30 cellular contexts compared by ENCODE assay signal in the genomic region with DNA sequence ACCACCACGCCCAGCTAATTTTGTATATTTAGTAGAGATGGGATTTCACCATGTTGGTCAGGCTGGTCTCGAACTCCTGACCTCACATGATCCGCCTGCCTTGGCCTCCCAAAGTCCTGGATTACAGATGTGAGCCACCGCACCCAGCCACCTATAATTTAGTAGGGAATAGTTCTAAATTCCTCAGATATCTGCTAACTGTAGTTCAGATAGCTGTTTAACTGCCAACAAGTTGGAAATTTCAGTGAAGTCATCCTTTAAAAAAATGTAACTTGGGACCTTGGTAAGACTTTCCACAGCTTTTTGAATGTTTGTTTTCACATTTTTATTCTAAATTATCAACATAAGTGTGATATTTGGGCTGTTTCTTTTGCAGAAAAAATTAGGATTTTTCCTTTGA. TPM values are rescaled to one million over a fixed set of nuclear protein-coding genes. Genes with fewer than 3 reads are reported as not detected.
DNase-seq lines count a peak whose midpoint lies in the region; ATAC-seq and TF ChIP-seq lines count a peak whose summit lies in the region.
"Had no signal": no experiment of that assay in that cellular context is flagged by ENCODE, and none has a peak within 500 bp of the region (broad histone marks: within the 10 kb centered on the region; RNA-seq: fewer than 3 reads in every experiment).

No MANE protein-coding gene starts in this region.

- H3K4me1 Mint-ChIP-seq in endothelial cell (ENCODE audit: unreplicated experiment): peaks cover 11% of the 10 kb centered on the region
- peaks cover 16 to 28% (median 23%) of the 10 kb centered on the region in 3 donors for H3K4me1 Mint-ChIP-seq in naive B cell
- H3K4me1 Mint-ChIP-seq: brain had no signal

- H3K27ac Mint-ChIP-seq in endothelial cell (ENCODE audit: unreplicated experiment) (peak overlapping the region; percentile 93), naive B cell (peak overlapping the region in 5 of 6 donors; percentile 27 to 88 (median 69))
- H3K27ac Mint-ChIP-seq: activated naive CD8-positive, alpha-beta T cell treated with anti-CD3 and anti-CD28 coated beads, Interleukin-2, amount 10 ng/mL, durations not matched to agents 7 days and 5 days; activated T-helper 17 cell treated with anti-CD3 and anti-CD28 coated beads, Interleukin-2, amount 50 U/mL, for 72 hours; brain; progenitor cell of endocrine pancreas had no signal

- H3K9me3 ChIP-seq in BLaER1 treated with 17β-estradiol and CSF1 and Interleukin-3, amounts not matched to agents 10 nM and 100 nM (replicated peaks in 1 of 11): no peaks in the 10 kb centered on the region
- no peaks in the 10 kb centered on the region for H3K9me3 ChIP-seq in HEK293 (ENCODE audit: control insufficient read depth, insufficient read depth, low read depth, low read length)
- H3K9me3 ChIP-seq: gastrocnemius medialis, neutrophil, Peyer's patch, sigmoid colon, testis had no signal

- peaks cover 87 to 99% (median 94%) of the 10 kb centered on the region in 11 experiments for H3K36me3 ChIP-seq in BLaER1 treated with 17β-estradiol and CSF1 and Interleukin-3, amounts not matched to agents 10 nM and 100 nM
- H3K36me3 ChIP-seq in HEK293 (ENCODE audit: control insufficient read depth in 2 of 2, insufficient read depth in 1 of 2, low read length in 2 of 2): peaks cover 23 to 36% of the 10 kb centered on the region in 2 experiments; a peak in 2 of 3 replicates

- ATAC-seq in naive B cell (ENCODE audit: low read depth in 2 of 2): no peak
- ATAC-seq: activated T-helper 17 cell treated with anti-CD3 and anti-CD28 coated beads, Interleukin-2, amount 50 U/mL, for 72 hours; gastrocnemius medialis; K562; left colon; stimulated activated naive CD8-positive, alpha-beta T cell treated with anti-CD3 and anti-CD28 coated beads, Interleukin-15, Interleukin-2, amounts not matched to agents 100 U/mL and 50 U/mL, for 24 hours had no signal

- CTCF ChIA-PET in HEK293 (lab: Yijun Ruan, JAX): interaction anchor here (0.6 kb wide), 1 partner anchor 725 kb away, joined by 3 read pairs; no protein-coding TSS in a partner anchor

- H3K9me3 Mint-ChIP-seq in endothelial cell (ENCODE audit: unreplicated experiment) (no peaks in the 10 kb centered on the region), naive B cell (no peaks in the 10 kb centered on the region)
- H3K9me3 Mint-ChIP-seq: activated naive CD8-positive, alpha-beta T cell treated with anti-CD3 and anti-CD28 coated beads, Interleukin-2, amount 10 ng/mL, durations not matched to agents 7 days and 5 days; activated T-helper 17 cell treated with anti-CD3 and anti-CD28 coated beads, Interleukin-2, amount 50 U/mL, for 72 hours; immature natural killer cell had no signal

- no peaks in the 10 kb centered on the region for H3K27me3 ChIP-seq in BLaER1 treated with 17β-estradiol and CSF1 and Interleukin-3, amounts not matched to agents 10 nM and 100 nM
- H3K27me3 ChIP-seq: gastrocnemius medialis, neutrophil, Peyer's patch, sigmoid colon, testis had no signal

- DNase-seq in endothelial cell (ENCODE audit: low spot score): no peak
- no peak for DNase-seq in naive B cell
- DNase-seq in amygdala (lab: John Stamatoyannopoulos, UW): no peak
- no peak for DNase-seq in GM19240 (ENCODE audit: insufficient read length, low spot score)
- DNase-seq in HPDE6-E6E7 (ENCODE audit: extremely low spot score): no peak
- DNase-seq: activated naive CD8-positive, alpha-beta T cell treated with anti-CD3 and anti-CD28 coated beads, Interleukin-2, amount 10 ng/mL, durations not matched to agents 7 days and 5 days; DMS53; gastrocnemius medialis; GDM1; hypothalamus; immature natural killer cell; left colon; mammary epithelial cell; NCI-H1417 treated with DMSO at 0.1 percent for 48 hours; NCI-H2081 treated with DMSO at 0.1 percent for 48 hours; NCI-H345; Peyer's patch; SIG-M5; sigmoid colon; stimulated activated CD4-positive, alpha-beta T cell treated with anti-CD3 and anti-CD28 coated beads, Interleukin-4, amount 100 ng/mL, for 4 hours; stimulated activated naive CD8-positive, alpha-beta T cell treated with anti-CD3 and anti-CD28 coated beads, Interleukin-15, Interleukin-2, amounts not matched to agents 100 U/mL and 50 U/mL, for 24 hours; testis had no signal

- peak overlapping the region in 6 of 11 experiments; percentile 7 to 47 (median 16); a peak in 8 of 22 replicates for H3K4me2 ChIP-seq in BLaER1 treated with 17β-estradiol and CSF1 and Interleukin-3, amounts not matched to agents 10 nM and 100 nM

- H4K20me1 ChIP-seq in BLaER1 treated with 17β-estradiol and CSF1 and Interleukin-3, amounts not matched to agents 10 nM and 100 nM: peaks cover 12 to 86% (median 38%) of the 10 kb centered on the region in 11 experiments; a peak in 15 of 22 replicates

- H3K4me3 ChIP-seq in BLaER1 treated with 17β-estradiol and CSF1 and Interleukin-3, amounts not matched to agents 10 nM and 100 nM: no peak overlapping the region
- H3K4me3 ChIP-seq in HEK293 (ENCODE audit: low read depth, low read length): no peak overlapping the region
- H3K4me3 ChIP-seq: gastrocnemius medialis, K562, Peyer's patch, sigmoid colon, testis had no signal

- no peak overlapping the region for H3K9ac ChIP-seq in BLaER1 treated with 17β-estradiol and CSF1 and Interleukin-3, amounts not matched to agents 10 nM and 100 nM

- POLR2A ChIA-PET in HEK293 (lab: Yijun Ruan, JAX): no interaction called here

- peaks cover 27% of the 10 kb centered on the region for H3K36me3 Mint-ChIP-seq in endothelial cell (ENCODE audit: low read depth, unreplicated experiment)
- peaks cover 20 to 25% of the 10 kb centered on the region in 2 donors for H3K36me3 Mint-ChIP-seq in naive B cell

- peaks cover 0 to 14% (median 11%) of the 10 kb centered on the region in 10 experiments; a peak in 15 of 20 replicates for H3K4me1 ChIP-seq in BLaER1 treated with 17β-estradiol and CSF1 and Interleukin-3, amounts not matched to agents 10 nM and 100 nM
- H3K4me1 ChIP-seq in HEK293 (ENCODE audit: control insufficient read depth, insufficient read depth, low read length): no peaks in the 10 kb centered on the region
- H3K4me1 ChIP-seq: gastrocnemius medialis, Peyer's patch, sigmoid colon, testis had no signal

- no peak overlapping the region for H3K27ac ChIP-seq in BLaER1 treated with 17β-estradiol and CSF1 and Interleukin-3, amounts not matched to agents 10 nM and 100 nM
- H3K27ac ChIP-seq in HEK293 (ENCODE audit: extremely low read depth, low read depth, low read length): no peak overlapping the region
- H3K27ac ChIP-seq: epithelial cell of prostate, gastrocnemius medialis, neutrophil, Peyer's patch, sigmoid colon, testis had no signal

- H3K4me3 Mint-ChIP-seq in endothelial cell (ENCODE audit: unreplicated experiment) (no peak overlapping the region), naive B cell (no peak overlapping the region)
- H3K4me3 Mint-ChIP-seq: activated naive CD8-positive, alpha-beta T cell treated with anti-CD3 and anti-CD28 coated beads, Interleukin-2, amount 10 ng/mL, durations not matched to agents 7 days and 5 days; activated T-helper 17 cell treated with anti-CD3 and anti-CD28 coated beads, Interleukin-2, amount 50 U/mL, for 72 hours; brain; immature natural killer cell had no signal

- H3K27me3 Mint-ChIP-seq in endothelial cell (ENCODE audit: unreplicated experiment): peaks cover 2% of the 10 kb centered on the region
- H3K27me3 Mint-ChIP-seq in naive B cell: no peaks in the 10 kb centered on the region
- H3K27me3 Mint-ChIP-seq: activated naive CD8-positive, alpha-beta T cell treated with anti-CD3 and anti-CD28 coated beads, Interleukin-2, amount 10 ng/mL, durations not matched to agents 7 days and 5 days; activated T-helper 17 cell treated with anti-CD3 and anti-CD28 coated beads, Interleukin-2, amount 50 U/mL, for 72 hours; brain; progenitor cell of endocrine pancreas had no signal

- no peak for TF ChIP-seq CTCF in HEK293 (tag by site-specific recombination; IDR thresholded peaks at IDR 0.05)
- no peak for TF ChIP-seq CTCF in endothelial cell (IDR thresholded peaks at IDR 0.05; ENCODE audit: unreplicated experiment)

TF ChIP-seq in HEK293, 187 proteins besides CTCF, POLR2A, EP300 and RAD21:
- peak; percentile 87 for TF ChIP-seq ZNF677 (tag by site-specific recombination; IDR thresholded peaks at IDR 0.05)
- no peak for TF ChIP-seq ZNF416 (tag by site-specific recombination; IDR thresholded peaks at IDR 0.05)
- TF ChIP-seq ZBTB20 (tag by site-specific recombination; IDR thresholded peaks at IDR 0.05): no peak
- TF ChIP-seq ZNF19 (tag by site-specific recombination; IDR thresholded peaks at IDR 0.05; ENCODE audit: low read depth): no peak
TF ChIP-seq in HEK293: peak in this region for 1.

RNA-seq across cellular contexts. Expression of a gene that starts 34.1 kb away (rescaled TPM):
- total RNA-seq in endothelial cell (ENCODE audit: unreplicated experiment): 50.4 TPM
- 10 to 100 TPM; 62.0 to 87.5 (median 70.8) TPM for polyA plus RNA-seq in naive B cell (ENCODE audit: low read depth in 6 of 6)
